ENCODE assay signal across 1 cellular context in the genomic region with DNA sequence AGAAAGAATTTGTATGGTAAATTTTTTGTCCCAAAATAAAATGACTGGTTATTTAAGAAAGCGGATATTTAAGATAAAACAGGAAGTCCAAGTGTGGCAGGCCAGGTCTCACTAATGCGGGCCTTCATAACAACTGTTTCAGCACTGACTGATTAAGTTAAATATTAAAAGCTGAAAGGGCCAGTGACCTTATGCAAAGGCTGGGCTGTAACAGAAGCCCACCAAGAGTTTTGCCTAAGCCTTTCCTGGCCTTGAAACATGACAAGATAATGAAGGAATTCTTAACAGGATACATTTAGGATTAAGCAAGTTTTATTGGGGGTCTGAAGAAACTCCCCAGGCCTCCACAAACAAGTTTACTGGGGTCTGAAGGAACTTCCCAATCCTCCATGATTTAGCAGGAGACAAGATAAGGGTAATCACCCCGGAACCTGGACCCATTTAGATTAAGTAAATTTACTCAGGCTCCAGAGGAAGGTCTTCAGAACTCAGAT.
TF ChIP-seq lines count a peak whose summit lies in the region.

No MANE protein-coding gene starts in this region.

TF ChIP-seq in HepG2, 621 proteins besides CTCF, POLR2A, EP300 and RAD21 (continued from another document and continues in another):
- TF ChIP-seq ZNF276 (CRISPR knock-in tag; IDR thresholded peaks at IDR 0.05; ENCODE audit: low read depth), result no peak
- peak; percentile 43; the same call in 1 of the 2 replicates for TF ChIP-seq ETV5 (CRISPR knock-in tag; IDR thresholded peaks at IDR 0.05; ENCODE audit: borderline replicate concordance)
- no peak for TF ChIP-seq ZNF24 (IDR thresholded peaks at IDR 0.05)
- TF ChIP-seq ZBTB44 (CRISPR knock-in tag; IDR thresholded peaks at IDR 0.05), result no peak
- TF ChIP-seq, protein P1, sequence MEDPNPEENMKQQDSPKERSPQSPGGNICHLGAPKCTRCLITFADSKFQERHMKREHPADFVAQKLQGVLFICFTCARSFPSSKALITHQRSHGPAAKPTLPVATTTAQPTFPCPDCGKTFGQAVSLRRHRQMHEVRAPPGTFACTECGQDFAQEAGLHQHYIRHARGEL (CRISPR knock-in tag; IDR thresholded peaks at IDR 0.05), result no peak
- TF ChIP-seq ZNF335 (CRISPR knock-in tag; IDR thresholded peaks at IDR 0.05), result peak; percentile 43; the same call in 1 of the 2 replicates
- no peak for TF ChIP-seq KLF16 (CRISPR knock-in tag; IDR thresholded peaks at IDR 0.05)
- TF ChIP-seq, protein P2, sequence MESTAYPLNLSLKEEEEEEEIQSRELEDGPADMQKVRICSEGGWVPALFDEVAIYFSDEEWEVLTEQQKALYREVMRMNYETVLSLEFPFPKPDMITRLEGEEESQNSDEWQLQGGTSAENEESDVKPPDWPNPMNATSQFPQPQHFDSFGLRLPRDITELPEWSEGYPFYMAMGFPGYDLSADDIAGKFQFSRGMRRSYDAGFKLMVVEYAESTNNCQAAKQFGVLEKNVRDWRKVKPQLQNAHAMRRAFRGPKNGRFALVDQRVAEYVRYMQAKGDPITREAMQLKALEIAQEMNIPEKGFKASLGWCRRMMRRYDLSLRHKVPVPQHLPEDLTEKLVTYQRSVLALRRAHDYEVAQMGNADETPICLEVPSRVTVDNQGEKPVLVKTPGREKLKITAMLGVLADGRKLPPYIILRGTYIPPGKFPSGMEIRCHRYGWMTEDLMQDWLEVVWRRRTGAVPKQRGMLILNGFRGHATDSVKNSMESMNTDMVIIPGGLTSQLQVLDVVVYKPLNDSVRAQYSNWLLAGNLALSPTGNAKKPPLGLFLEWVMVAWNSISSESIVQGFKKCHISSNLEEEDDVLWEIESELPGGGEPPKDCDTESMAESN (CRISPR knock-in tag; conservative IDR thresholded peaks at IDR 0.05), result no peak
- peak; percentile 21; the same call in 1 of the 2 replicates for TF ChIP-seq SPEN (CRISPR knock-in tag; IDR thresholded peaks at IDR 0.05; ENCODE audit: low read depth)
- TF ChIP-seq ATF5 (CRISPR knock-in tag; IDR thresholded peaks at IDR 0.05; ENCODE audit: low read depth), result no peak
- TF ChIP-seq SMARCE1 (IDR thresholded peaks at IDR 0.05; ENCODE audit: borderline replicate concordance), result no peak
- TF ChIP-seq ZNF432 (CRISPR knock-in tag; IDR thresholded peaks at IDR 0.05; ENCODE audit: borderline replicate concordance), result no peak
- 0 out of 2 replicates have a peak, but pooled peaks have one; percentile 26 for TF ChIP-seq GLI4 (CRISPR knock-in tag; IDR thresholded peaks at IDR 0.05; ENCODE audit: borderline replicate concordance)
- no peak for TF ChIP-seq NR2F2 (IDR thresholded peaks at IDR 0.05; ENCODE audit: borderline replicate concordance, low read depth)
- TF ChIP-seq YEATS2 (CRISPR knock-in tag; IDR thresholded peaks at IDR 0.05; ENCODE audit: borderline replicate concordance), result no peak
- no peak for TF ChIP-seq HDAC1 (CRISPR knock-in tag; IDR thresholded peaks at IDR 0.05)
- TF ChIP-seq TSC22D2 (CRISPR knock-in tag; IDR thresholded peaks at IDR 0.05; ENCODE audit: borderline replicate concordance), result 0 out of 2 replicates have a peak, but pooled peaks have one; percentile 29
- TF ChIP-seq ZNF790 (CRISPR knock-in tag; IDR thresholded peaks at IDR 0.05; ENCODE audit: borderline replicate concordance), result no peak
- peak; percentile 75 for TF ChIP-seq PITX1 (CRISPR knock-in tag; IDR thresholded peaks at IDR 0.05)
- TF ChIP-seq TOE1 (CRISPR knock-in tag; IDR thresholded peaks at IDR 0.05), result 0 out of 2 replicates have a peak, but pooled peaks have one; percentile 57
- TF ChIP-seq FOXP1 (IDR thresholded peaks at IDR 0.05), result no peak
- peak; percentile 25; the same call in 1 of the 2 replicates for TF ChIP-seq FOXP1 (CRISPR knock-in tag; IDR thresholded peaks at IDR 0.05)
- TF ChIP-seq ZNF609 (CRISPR knock-in tag; IDR thresholded peaks at IDR 0.05; ENCODE audit: borderline replicate concordance), result peak; percentile 36; the same call in 1 of the 2 replicates
- TF ChIP-seq ZNF451 (CRISPR knock-in tag; IDR thresholded peaks at IDR 0.05), result no peak
- TF ChIP-seq JUND (CRISPR knock-in tag; IDR thresholded peaks at IDR 0.05), result no peak
- no peak for TF ChIP-seq CBFB (CRISPR knock-in tag; IDR thresholded peaks at IDR 0.05)
- TF ChIP-seq ZFP41 (CRISPR knock-in tag; IDR thresholded peaks at IDR 0.05; ENCODE audit: borderline replicate concordance), result no peak
- no peak for TF ChIP-seq REXO4 (CRISPR knock-in tag; IDR thresholded peaks at IDR 0.05; ENCODE audit: borderline replicate concordance)
- 0 out of 2 replicates have a peak, but pooled peaks have one; percentile 31 for TF ChIP-seq WIZ (CRISPR knock-in tag; IDR thresholded peaks at IDR 0.05)
- TF ChIP-seq ISL2 (CRISPR knock-in tag; IDR thresholded peaks at IDR 0.05), result peak; percentile 89
- TF ChIP-seq NR1H2 (CRISPR knock-in tag; IDR thresholded peaks at IDR 0.05; ENCODE audit: borderline replicate concordance, low read depth), result no peak
- TF ChIP-seq FOXM1 (CRISPR knock-in tag; IDR thresholded peaks at IDR 0.05), result no peak
- TF ChIP-seq, protein P3, sequence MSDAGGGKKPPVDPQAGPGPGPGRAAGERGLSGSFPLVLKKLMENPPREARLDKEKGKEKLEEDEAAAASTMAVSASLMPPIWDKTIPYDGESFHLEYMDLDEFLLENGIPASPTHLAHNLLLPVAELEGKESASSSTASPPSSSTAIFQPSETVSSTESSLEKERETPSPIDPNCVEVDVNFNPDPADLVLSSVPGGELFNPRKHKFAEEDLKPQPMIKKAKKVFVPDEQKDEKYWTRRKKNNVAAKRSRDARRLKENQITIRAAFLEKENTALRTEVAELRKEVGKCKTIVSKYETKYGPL (CRISPR knock-in tag; IDR thresholded peaks at IDR 0.05), result 0 out of 2 replicates have a peak, but pooled peaks have one; percentile 43
- TF ChIP-seq ZFP37 (CRISPR knock-in tag; IDR thresholded peaks at IDR 0.05; ENCODE audit: borderline replicate concordance), result no peak
- no peak for TF ChIP-seq ZFP36 (IDR thresholded peaks at IDR 0.05; ENCODE audit: borderline replicate concordance, low read depth, low read length, partially characterized antibody)
- TF ChIP-seq ZNF703 (CRISPR knock-in tag; IDR thresholded peaks at IDR 0.05; ENCODE audit: borderline replicate concordance), result no peak
- TF ChIP-seq ZNF232 (CRISPR knock-in tag; IDR thresholded peaks at IDR 0.05; ENCODE audit: borderline replicate concordance), result no peak
- TF ChIP-seq RXRB (CRISPR knock-in tag; IDR thresholded peaks at IDR 0.05; ENCODE audit: borderline replicate concordance), result peak; percentile 80
- TF ChIP-seq KDM6A (CRISPR knock-in tag; IDR thresholded peaks at IDR 0.05; ENCODE audit: low read depth), result peak; percentile 67; the same call in 1 of the 2 replicates
- TF ChIP-seq KDM5A (IDR thresholded peaks at IDR 0.05; ENCODE audit: borderline replicate concordance, low read length), result peak; percentile 68; the same call in 1 of the 2 replicates
- TF ChIP-seq ZNF780A (CRISPR knock-in tag; IDR thresholded peaks at IDR 0.05), result no peak
- no peak for TF ChIP-seq U2AF1 (optimal IDR thresholded peaks at IDR 0.05; ENCODE audit: low read depth, low read length)
- TF ChIP-seq PHF20 (CRISPR knock-in tag; IDR thresholded peaks at IDR 0.05), result no peak
- TF ChIP-seq GABPA (IDR thresholded peaks at IDR 0.05; ENCODE audit: low read depth, low read length), result no peak
- TF ChIP-seq GABPA (CRISPR knock-in tag; IDR thresholded peaks at IDR 0.05; ENCODE audit: low read depth), result peak; percentile 64
- no peak for TF ChIP-seq HMGA1 (CRISPR knock-in tag; conservative IDR thresholded peaks at IDR 0.05)
- TF ChIP-seq, protein P4, sequence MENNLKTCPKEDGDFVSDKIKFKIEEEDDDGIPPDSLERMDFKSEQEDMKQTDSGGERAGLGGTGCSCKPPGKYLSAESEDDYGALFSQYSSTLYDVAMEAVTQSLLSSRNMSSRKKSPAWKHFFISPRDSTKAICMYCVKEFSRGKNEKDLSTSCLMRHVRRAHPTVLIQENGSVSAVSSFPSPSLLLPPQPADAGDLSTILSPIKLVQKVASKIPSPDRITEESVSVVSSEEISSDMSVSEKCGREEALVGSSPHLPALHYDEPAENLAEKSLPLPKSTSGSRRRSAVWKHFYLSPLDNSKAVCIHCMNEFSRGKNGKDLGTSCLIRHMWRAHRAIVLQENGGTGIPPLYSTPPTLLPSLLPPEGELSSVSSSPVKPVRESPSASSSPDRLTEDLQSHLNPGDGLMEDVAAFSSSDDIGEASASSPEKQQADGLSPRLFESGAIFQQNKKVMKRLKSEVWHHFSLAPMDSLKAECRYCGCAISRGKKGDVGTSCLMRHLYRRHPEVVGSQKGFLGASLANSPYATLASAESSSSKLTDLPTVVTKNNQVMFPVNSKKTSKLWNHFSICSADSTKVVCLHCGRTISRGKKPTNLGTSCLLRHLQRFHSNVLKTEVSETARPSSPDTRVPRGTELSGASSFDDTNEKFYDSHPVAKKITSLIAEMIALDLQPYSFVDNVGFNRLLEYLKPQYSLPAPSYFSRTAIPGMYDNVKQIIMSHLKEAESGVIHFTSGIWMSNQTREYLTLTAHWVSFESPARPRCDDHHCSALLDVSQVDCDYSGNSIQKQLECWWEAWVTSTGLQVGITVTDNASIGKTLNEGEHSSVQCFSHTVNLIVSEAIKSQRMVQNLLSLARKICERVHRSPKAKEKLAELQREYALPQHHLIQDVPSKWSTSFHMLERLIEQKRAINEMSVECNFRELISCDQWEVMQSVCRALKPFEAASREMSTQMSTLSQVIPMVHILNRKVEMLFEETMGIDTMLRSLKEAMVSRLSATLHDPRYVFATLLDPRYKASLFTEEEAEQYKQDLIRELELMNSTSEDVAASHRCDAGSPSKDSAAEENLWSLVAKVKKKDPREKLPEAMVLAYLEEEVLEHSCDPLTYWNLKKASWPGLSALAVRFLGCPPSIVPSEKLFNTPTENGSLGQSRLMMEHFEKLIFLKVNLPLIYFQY (CRISPR knock-in tag; IDR thresholded peaks at IDR 0.05; ENCODE audit: borderline replicate concordance), result peak; percentile 62; the same call in 1 of the 2 replicates
- TF ChIP-seq HOXA3 (CRISPR knock-in tag; IDR thresholded peaks at IDR 0.05), result peak; percentile 53; the same call in 1 of the 2 replicates
- peak; percentile 37 for TF ChIP-seq HNF4A (CRISPR knock-in tag; IDR thresholded peaks at IDR 0.05)
- no peak for TF ChIP-seq ZNF672 (CRISPR knock-in tag; IDR thresholded peaks at IDR 0.05)
- peak; percentile 49; the same call in 1 of the 2 replicates for TF ChIP-seq ATF1 (CRISPR knock-in tag; IDR thresholded peaks at IDR 0.05)
- TF ChIP-seq TCF12 (IDR thresholded peaks at IDR 0.05), result no peak
- peak; percentile 30; the same call in 1 of the 2 replicates for TF ChIP-seq TCF12 (CRISPR knock-in tag; IDR thresholded peaks at IDR 0.05)
- TF ChIP-seq YEATS4 (CRISPR knock-in tag; IDR thresholded peaks at IDR 0.05; ENCODE audit: borderline replicate concordance), result no peak
- no peak for TF ChIP-seq ZMYM3 (CRISPR knock-in tag; IDR thresholded peaks at IDR 0.05)
